In genomic region chr5:63128018-63128417, GRCh38 we compare ENCODE assay signal across 17 cellular contexts.
A peak's percentile ranks its signal among the peaks of the same experiment; 100 is the strongest.
DNase-seq lines count a peak whose midpoint lies in the region; ATAC-seq and TF ChIP-seq lines count a peak whose summit lies in the region.
"Had no signal": no experiment of that assay in that cellular context is flagged by ENCODE, and none has a peak within 500 bp of the region (broad histone marks: within the 10 kb centered on the region; RNA-seq: fewer than 3 reads in every experiment).

No MANE protein-coding gene starts in this region.

- no peak overlapping the region for H3K4me3 Mint-ChIP-seq in nephron
- H3K4me3 Mint-ChIP-seq: activated CD4-positive, alpha-beta T cell treated with anti-CD3 and anti-CD28 coated beads, Interleukin-2, amount 10 ng/mL, durations not matched to agents 24 days and 14 days; activated naive CD4-positive, alpha-beta T cell treated with anti-CD3 and anti-CD28 coated beads for 36 hours had no signal

- DNase-seq in NCI-H510A treated with DMSO at 0.1 percent for 48 hours (lab: John Stamatoyannopoulos, UW): peak; percentile 16
- no peak for DNase-seq in NCI-H510A (lab: John Stamatoyannopoulos, UW)
- peak; percentile 89 for DNase-seq in NCI-H748 (lab: John Stamatoyannopoulos, UW; ENCODE audit: unreplicated experiment)
- no peak for DNase-seq in NCI-H146 (lab: John Stamatoyannopoulos, UW)
- DNase-seq in stimulated activated naive CD8-positive, alpha-beta T cell treated with anti-CD3 and anti-CD28 coated beads, Interleukin-15, Interleukin-2, amounts not matched to agents 100 U/mL and 50 U/mL, for 24 hours: no peak
- DNase-seq: activated CD4-positive, alpha-beta T cell treated with anti-CD3 and anti-CD28 coated beads, Interleukin-2, amount 10 ng/mL, durations not matched to agents 24 days and 14 days; activated naive CD4-positive, alpha-beta T cell treated with anti-CD3 and anti-CD28 coated beads for 36 hours; aorta; C1 segment of cervical spinal cord; foreskin fibroblast; GOT3; left ventricle myocardium superior; right lobe of liver; stomach had no signal

- H3K9me3 Mint-ChIP-seq in nephron: no peaks in the 10 kb centered on the region
- H3K9me3 Mint-ChIP-seq: activated CD4-positive, alpha-beta T cell treated with anti-CD3 and anti-CD28 coated beads, Interleukin-2, amount 10 ng/mL, durations not matched to agents 24 days and 14 days; activated naive CD4-positive, alpha-beta T cell treated with anti-CD3 and anti-CD28 coated beads for 36 hours had no signal

- peaks cover 5% of the 10 kb centered on the region for H3K4me1 Mint-ChIP-seq in nephron
- H3K4me1 Mint-ChIP-seq: activated CD4-positive, alpha-beta T cell treated with anti-CD3 and anti-CD28 coated beads, Interleukin-2, amount 10 ng/mL, durations not matched to agents 24 days and 14 days had no signal

- ATAC-seq in HG03097 (IDR thresholded peaks at IDR 0.05; ENCODE audit: low FRiP score, unreplicated experiment) (peak; percentile 53), HG02678 (IDR thresholded peaks at IDR 0.05; ENCODE audit: unreplicated experiment) (no peak)
- no peak for ATAC-seq in stimulated activated naive CD8-positive, alpha-beta T cell treated with anti-CD3 and anti-CD28 coated beads, Interleukin-15, Interleukin-2, amounts not matched to agents 100 U/mL and 50 U/mL, for 24 hours
- ATAC-seq: left ventricle myocardium superior, right lobe of liver had no signal

- no peak for TF ChIP-seq CTCF in nephron (IDR thresholded peaks at IDR 0.05; ENCODE audit: unreplicated experiment in 3 of 3)

- peaks cover 4% of the 10 kb centered on the region for H3K27me3 Mint-ChIP-seq in nephron (ENCODE audit: low read depth)
- H3K27me3 Mint-ChIP-seq: activated CD4-positive, alpha-beta T cell treated with anti-CD3 and anti-CD28 coated beads, Interleukin-2, amount 10 ng/mL, durations not matched to agents 24 days and 14 days had no signal

- peak overlapping the region in 2 of 3 experiments; percentile 30 to 38 for H3K27ac Mint-ChIP-seq in nephron
- H3K27ac Mint-ChIP-seq: activated CD4-positive, alpha-beta T cell treated with anti-CD3 and anti-CD28 coated beads, Interleukin-2, amount 10 ng/mL, durations not matched to agents 24 days and 14 days; activated naive CD4-positive, alpha-beta T cell treated with anti-CD3 and anti-CD28 coated beads for 36 hours had no signal

- H3K36me3 Mint-ChIP-seq in nephron (ENCODE audit: low read depth): no peaks in the 10 kb centered on the region

Comparison
In these comparisons a context has a peak if more than half of its experiments do, and no peak if none do; other contexts are left out.
1. DNase-seq: peak in NCI-H510A treated with DMSO at 0.1 percent for 48 hours (single experiment) and NCI-H748 (single experiment); none in NCI-H510A (single experiment), NCI-H146 (single experiment) and stimulated activated naive CD8-positive, alpha-beta T cell treated with anti-CD3 and anti-CD28 coated beads, Interleukin-15, Interleukin-2, amounts not matched to agents 100 U/mL and 50 U/mL, for 24 hours (single experiment).